ENCODE assay signal across 16 cellular contexts in the genomic region with DNA sequence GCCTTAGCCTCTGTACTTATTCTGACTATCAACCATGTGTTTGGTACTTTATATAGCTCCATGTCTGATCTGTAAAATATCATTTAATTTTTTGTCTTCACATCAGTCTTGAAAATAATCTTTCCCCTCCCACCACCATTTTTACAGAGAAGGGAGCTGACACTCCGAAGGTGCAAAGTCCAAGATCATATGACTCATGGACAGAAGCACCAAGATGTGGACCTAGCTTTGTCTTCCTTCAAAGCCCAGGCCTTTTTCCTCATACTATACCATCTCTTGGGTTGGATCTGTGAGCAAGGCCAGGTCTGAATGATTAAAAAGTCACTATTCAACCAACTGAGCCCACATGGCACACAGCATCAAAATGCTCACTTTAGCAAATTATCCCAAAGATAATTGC.
"Had no signal": no experiment of that assay in that cellular context is flagged by ENCODE, and none has a peak within 500 bp of the region (broad histone marks: within the 10 kb centered on the region; RNA-seq: fewer than 3 reads in every experiment).

No MANE protein-coding gene starts in this region.

- H3K27me3 Mint-ChIP-seq: activated naive CD4-positive, alpha-beta T cell treated with anti-CD3 and anti-CD28 coated beads, Interleukin-2, amount 50 U/mL, for 24 hours had no signal

- H3K4me1 ChIP-seq: transverse colon, uterus had no signal

- FAIRE-seq: frontal cortex had no signal

- H3K27ac Mint-ChIP-seq: activated naive CD4-positive, alpha-beta T cell treated with anti-CD3 and anti-CD28 coated beads, Interleukin-2, amount 50 U/mL, for 24 hours; mesothelial cell of epicardium had no signal

- ATAC-seq: left lung had no signal

- H3K27ac ChIP-seq: left lung, suprapubic skin, transverse colon, uterus had no signal

- H3K9me3 ChIP-seq: left lung, suprapubic skin, transverse colon, uterus had no signal

- H3K4me3 ChIP-seq: left lung, suprapubic skin, transverse colon, uterus had no signal

- H3K27me3 ChIP-seq: left lung, suprapubic skin, transverse colon, uterus had no signal

- H3K36me3 ChIP-seq: left lung, suprapubic skin, transverse colon, uterus had no signal

- DNase-seq: activated CD4-positive, alpha-beta T cell treated with anti-CD3 and anti-CD28 coated beads, Interleukin-2, amount 50 U/mL, for 1 hour; activated effector memory CD4-positive, alpha-beta T cell treated with Interleukin-2 at 50 U/mL for 16 hours; activated T-cell treated with anti-CD3 and anti-CD28 coated beads for 4 hours; effector CD4-positive, alpha-beta T cell; head of caudate nucleus; left lung; occipital lobe; posterior cingulate gyrus; stimulated activated naive CD4-positive, alpha-beta T cell treated with Interleukin-2 at 50 U/mL for 16 hours; transverse colon; uterus had no signal

- H3K4me3 Mint-ChIP-seq: activated naive CD4-positive, alpha-beta T cell treated with anti-CD3 and anti-CD28 coated beads, Interleukin-2, amount 50 U/mL, for 24 hours; mesothelial cell of epicardium; T-helper 1 cell treated with Interleukin-12 subunit alpha and Interleukin-12 subunit beta and Interleukin-4 antibody, amounts not matched to agents 30 μg/mL and 1 μg/mL, for 36 hours had no signal
